Comparison of ENCODE assay signal across 38 cellular contexts in the genomic region with DNA sequence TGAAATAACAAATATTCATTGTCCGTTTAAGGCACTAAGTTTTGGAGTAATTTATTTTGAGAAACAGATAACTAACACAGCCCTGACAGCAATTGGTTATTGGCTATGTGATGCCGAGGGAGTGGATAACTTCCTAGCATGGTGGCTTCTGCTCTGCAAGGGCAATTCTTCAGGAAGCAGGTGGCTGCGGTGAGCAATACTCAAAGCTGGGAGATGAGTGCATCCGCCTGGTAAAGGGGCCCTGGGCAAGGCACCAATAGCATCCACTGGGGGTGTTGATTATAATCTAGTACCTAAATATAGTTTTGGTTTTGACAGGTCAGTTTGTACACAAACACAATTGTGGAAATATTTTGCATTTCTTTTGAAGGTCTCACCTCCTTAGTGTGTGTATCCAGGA. TPM values are rescaled to one million over a fixed set of nuclear protein-coding genes. Genes with fewer than 3 reads are reported as not detected.
"Had no signal": no experiment of that assay in that cellular context is flagged by ENCODE, and none has a peak within 500 bp of the region (broad histone marks: within the 10 kb centered on the region; RNA-seq: fewer than 3 reads in every experiment).

No MANE protein-coding gene starts in this region.

- H3K9ac ChIP-seq: neural progenitor cell, parathyroid adenoma had no signal

- DNase-seq: activated CD4-positive, alpha-beta T cell treated with anti-CD3 and anti-CD28 coated beads for 1 hour; activated CD4-positive, alpha-beta T cell treated with anti-CD3 and anti-CD28 coated beads, Interleukin-2, amount 10 ng/mL, durations not matched to agents 7 days and 5 days; activated CD8-positive, alpha-beta memory T cell treated with anti-CD3 and anti-CD28 coated beads for 24 hours; activated CD8-positive, alpha-beta memory T cell treated with anti-CD3 and anti-CD28 coated beads, Interleukin-2, amount 50 U/mL, for 4 hours; activated gamma-delta T cell treated with Interleukin-2 at 50 U/mL for 16 hours; activated naive CD4-positive, alpha-beta T cell treated with anti-CD3 and anti-CD28 coated beads, Interleukin-2, amount 50 U/mL, for 16 hours; activated T-cell treated with anti-CD3 and anti-CD28 coated beads, Interleukin-2, amount 50 U/mL, for 4 hours; amniotic stem cell; brain microvascular endothelial cell; dorsolateral prefrontal cortex; effector memory CD8-positive, alpha-beta T cell; erythroblast; hippocampal formation; left cardiac atrium; midbrain; natural killer cell; occipital lobe; psoas muscle; sigmoid colon; small intestine; stimulated activated CD4-positive, alpha-beta T cell treated with anti-CD3 and anti-CD28 coated beads, Interleukin-1b, Interleukin-23, amount 100 ng/mL, for 48 hours; stimulated activated naive B cell treated with anti-CD40 and anti-IgM and Interleukin-4, amounts not matched to agents 10 μg/mL and 1 μg/mL and 100 μg/mL, for 72 hours; stomach; thyroid gland; upper lobe of right lung had no signal

- H3K27ac ChIP-seq: brain microvascular endothelial cell, coronary artery, dorsolateral prefrontal cortex, gastroesophageal sphincter, neural progenitor cell, parathyroid adenoma, psoas muscle, sigmoid colon, stomach, thyroid gland, upper lobe of right lung had no signal

- H3K36me3 ChIP-seq: brain microvascular endothelial cell, gastroesophageal sphincter, neural progenitor cell, sigmoid colon, stomach, thyroid gland, upper lobe of right lung had no signal

- H3K79me2 ChIP-seq: parathyroid adenoma had no signal

- H3K9me3 ChIP-seq: gastroesophageal sphincter, psoas muscle, sigmoid colon, stomach, thyroid gland, upper lobe of right lung had no signal

- H3K4me3 ChIP-seq: coronary artery, dorsolateral prefrontal cortex, gastroesophageal sphincter, neural progenitor cell, psoas muscle, sigmoid colon, stomach, thyroid gland, upper lobe of right lung had no signal

- H3K27me3 ChIP-seq: brain microvascular endothelial cell, dorsolateral prefrontal cortex, gastroesophageal sphincter, neural progenitor cell, sigmoid colon, stomach, thyroid gland, upper lobe of right lung had no signal

- H2AFZ ChIP-seq: neural progenitor cell, parathyroid adenoma had no signal

- ATAC-seq: activated T-cell treated with anti-CD3 and anti-CD28 coated beads, Interleukin-2, amount 50 U/mL, for 4 hours; activated T-helper 17 cell treated with anti-CD3 and anti-CD28 coated beads, Interleukin-2, amount 50 U/mL, for 72 hours; effector memory CD8-positive, alpha-beta T cell; gastroesophageal sphincter; left cardiac atrium; natural killer cell; psoas muscle; stimulated activated naive B cell treated with anti-CD40 and anti-IgM and Interleukin-4, amounts not matched to agents 10 μg/mL and 1 μg/mL and 100 μg/mL, for 72 hours; upper lobe of right lung; WTC11 had no signal

- H3K4me1 ChIP-seq: parathyroid adenoma, psoas muscle, thyroid gland, upper lobe of right lung had no signal

- H3K4me2 ChIP-seq: neural progenitor cell had no signal

RNA-seq across cellular contexts. Expression of gene CCDC70, which starts 41.0 kb away (rescaled TPM):
- total RNA-seq: activated CD4-positive, alpha-beta T cell treated with anti-CD3 and anti-CD28 coated beads, Interleukin-2, amount 10 ng/mL, durations not matched to agents 7 days and 5 days; activated T-cell treated with anti-CD3 and anti-CD28 coated beads, Interleukin-2, amount 50 U/mL, for 4 hours; astrocyte; cardiac septum; cerebellum; dorsolateral prefrontal cortex; fibroblast of lung; fibroblast of villous mesenchyme; gastroesophageal sphincter; left cardiac atrium; liver; natural killer cell; occipital lobe; psoas muscle; sigmoid colon; stomach; upper lobe of right lung; WTC11 had no signal
- polyA plus RNA-seq: fibroblast of lung, keratinocyte, psoas muscle, sigmoid colon, small intestine, stomach had no signal

RNA-seq across cellular contexts. Expression of gene TMEM272, which starts 57.8 kb away (rescaled TPM):
- total RNA-seq: fibroblast of lung, fibroblast of villous mesenchyme, thyroid gland, upper lobe of right lung, WTC11 had no signal
- polyA plus RNA-seq: fibroblast of lung, keratinocyte had no signal
